In genomic region chr1:233631810-233632375, GRCh38 we compare ENCODE assay signal across 1 cellular context.
TF ChIP-seq lines count a peak whose summit lies in the region.

No MANE protein-coding gene starts in this region.

TF ChIP-seq in GM12878, 131 proteins besides CTCF, POLR2A, EP300 and RAD21 (continued from another document):
- no peak for TF ChIP-seq HSF1 (IDR thresholded peaks at IDR 0.05; ENCODE audit: low read depth, low read length)
